Comparison of ENCODE assay signal across 18 cellular contexts in the genomic region with DNA sequence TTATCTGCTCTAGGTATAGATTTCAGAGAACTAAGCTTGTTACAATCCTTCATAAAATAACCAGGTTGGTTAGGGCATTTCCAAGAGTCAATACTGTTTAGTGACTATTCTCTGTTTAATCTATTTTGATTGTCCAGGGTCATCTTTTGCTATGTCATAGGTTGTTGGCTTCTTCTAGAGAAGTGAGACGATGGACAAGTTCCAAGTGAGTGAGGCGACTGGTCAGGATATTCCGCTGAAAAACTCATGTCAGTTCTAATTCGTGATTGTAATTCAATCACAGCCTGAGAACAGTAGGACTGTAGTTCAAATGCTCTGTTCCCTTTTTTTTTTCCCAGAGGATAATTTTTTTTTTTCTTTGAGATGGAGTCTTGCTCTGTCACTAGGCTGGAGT. TPM values are rescaled to one million over a fixed set of nuclear protein-coding genes. Genes with fewer than 3 reads are reported as not detected.
DNase-seq lines count a peak whose midpoint lies in the region; ATAC-seq and TF ChIP-seq lines count a peak whose summit lies in the region.
"Had no signal": no experiment of that assay in that cellular context is flagged by ENCODE, and none has a peak within 500 bp of the region (broad histone marks: within the 10 kb centered on the region; RNA-seq: fewer than 3 reads in every experiment).

No MANE protein-coding gene starts in this region.

- no peaks in the 10 kb centered on the region for H3K79me1 ChIP-seq in mesenchymal stem cell (replicated peaks; ENCODE audit: low read length, poor library complexity, severe bottlenecking)

- CTCF ChIA-PET in AG04450 (lab: Charles Lee): no interaction called here
- CTCF ChIA-PET in HCT116 (lab: Charles Lee): no interaction called here

- no peak overlapping the region for H3K4me3 ChIP-seq in AG04450 (ENCODE audit: low read depth, low read length)
- H3K4me3 ChIP-seq in HCT116 (replicated peaks in 1 of 2; ENCODE audit: low read depth in 1 of 2, low read length in 2 of 2): no peak overlapping the region
- H3K4me3 ChIP-seq in mesenchymal stem cell (ENCODE audit: insufficient read depth in 1 of 2, low read depth in 1 of 2, low read length in 2 of 2): no peak overlapping the region
- H3K4me3 ChIP-seq in mucosa of descending colon: no peak overlapping the region
- H3K4me3 ChIP-seq: lung had no signal

- H3K23ac ChIP-seq in mesenchymal stem cell (ENCODE audit: low read length in 2 of 2): no peak overlapping the region

- RAD21 ChIA-PET in HCT116 (lab: Charles Lee; ENCODE audit: low non-redundant PET in 1 of 2, low total read pairs in 2 of 2, uncharacterized antibody in 2 of 2, unreplicated experiment in 2 of 2): no interaction called here

- no peak for DNase-seq in AG04450 (ENCODE audit: low read depth, low spot score)
- DNase-seq in HCT116 (ENCODE audit: low read depth, low spot score): no peak
- DNase-seq in mesenchymal stem cell: no peak
- no peak for DNase-seq in NCI-H2029 treated with DMSO at 0.1 percent for 48 hours (lab: John Stamatoyannopoulos, UW)
- no peak for DNase-seq in stimulated activated naive CD4-positive, alpha-beta T cell treated with Interleukin-2 at 50 U/mL for 16 hours (lab: John Stamatoyannopoulos, UW)
- DNase-seq in mucosa of descending colon: no peak
- DNase-seq: caudate nucleus; NCI-H187; NCI-H748 treated with DMSO at 0.1 percent for 48 hours; occipital lobe; small intestine; stimulated activated CD4-positive, alpha-beta T cell treated with anti-CD3 and anti-CD28 coated beads, Interleukin-2, amount 100 ng/mL, for 24 hours; T1000 had no signal

- TF ChIP-seq CTCF in AG04450 (IDR thresholded peaks at IDR 0.05; ENCODE audit: low read depth, low read length) (no peak), HCT116 (IDR thresholded peaks at IDR 0.05 in 2 of 3, conservative IDR thresholded peaks at IDR 0.05 in 1 of 3; ENCODE audit: borderline replicate concordance in 1 of 3, insufficient read depth in 1 of 3, low read depth in 2 of 3, low read length in 2 of 3) (no peak), mucosa of descending colon (IDR thresholded peaks at IDR 0.05) (no peak)

- POLR2A ChIA-PET in AG04450 (lab: Yijun Ruan, JAX): interaction anchor here (0.9 to 1.9 kb wide), 4 partner anchors 21 to 73 kb away, joined by 4 to 6 read pairs (median 5); no protein-coding TSS in a partner anchor
- POLR2A ChIA-PET in HCT116 (lab: Charles Lee): no interaction called here

- H3K9me3 ChIP-seq in AG04450 (ENCODE audit: control insufficient read depth, insufficient read depth, low read length): no peaks in the 10 kb centered on the region
- H3K9me3 ChIP-seq in HCT116 (ENCODE audit: control insufficient read depth in 1 of 2, insufficient read depth in 1 of 2, low read depth in 1 of 2, low read length in 2 of 2): no peaks in the 10 kb centered on the region
- no peaks in the 10 kb centered on the region for H3K9me3 ChIP-seq in mesenchymal stem cell (ENCODE audit: control insufficient read depth, low read length)
- H3K9me3 ChIP-seq in mucosa of descending colon: no peaks in the 10 kb centered on the region

- no peak overlapping the region for H2BK120ac ChIP-seq in mesenchymal stem cell (ENCODE audit: low read depth, low read length)

- H3K14ac ChIP-seq in mesenchymal stem cell (ENCODE audit: low read length in 2 of 2): no peak overlapping the region

- no peak overlapping the region for H3K4ac ChIP-seq in mesenchymal stem cell (ENCODE audit: low read depth in 1 of 2, low read length in 2 of 2)

- H2BK15ac ChIP-seq in mesenchymal stem cell (ENCODE audit: low read depth, poor library complexity, severe bottlenecking): no peak overlapping the region

- H3K9me2 ChIP-seq in HCT116 (ENCODE audit: insufficient read depth): no peaks in the 10 kb centered on the region

- H2AFZ ChIP-seq in HCT116 (ENCODE audit: low read depth, low read length, poor library complexity, severe bottlenecking): no peak overlapping the region
- no peak overlapping the region for H2AFZ ChIP-seq in mesenchymal stem cell (ENCODE audit: low read depth, low read length)

- no peak for TF ChIP-seq POLR2A in HCT116 (IDR thresholded peaks at IDR 0.05; ENCODE audit: borderline replicate concordance, extremely low read depth, insufficient read depth, insufficient read length)

- peak overlapping the region in 1 of 2 experiments; percentile 67 for H3K18ac ChIP-seq in mesenchymal stem cell (ENCODE audit: low read depth in 1 of 2, low read length in 2 of 2)

- H3K27me3 ChIP-seq in AG04450 (ENCODE audit: control insufficient read depth, insufficient read depth, low read length) (no peaks in the 10 kb centered on the region), HCT116 (ENCODE audit: insufficient read depth, low read length) (peaks cover 5% of the 10 kb centered on the region; the same call in 1 of the 2 replicates), mesenchymal stem cell (ENCODE audit: control insufficient read depth in 1 of 2, insufficient read depth in 1 of 2, low read length in 2 of 2) (no peaks in the 10 kb centered on the region)

- WGBS in mesenchymal stem cell: 80% methylated on average over 4 of the region's 4 CpGs

- H3K4me1 ChIP-seq in HCT116 (ENCODE audit: control insufficient read depth in 1 of 2, insufficient read depth in 2 of 2, low read length in 2 of 2): peaks cover 0 to 13% of the 10 kb centered on the region in 2 experiments; a peak in 2 of 4 replicates
- peaks cover 7% of the 10 kb centered on the region for H3K4me1 ChIP-seq in mesenchymal stem cell (ENCODE audit: control insufficient read depth, insufficient read depth, low read depth, low read length)
- no peaks in the 10 kb centered on the region for H3K4me1 ChIP-seq in mucosa of descending colon (ENCODE audit: low read depth)

- TF ChIP-seq RAD21 in HCT116 (IDR thresholded peaks at IDR 0.05; ENCODE audit: low read depth): no peak

- H2AK5ac ChIP-seq in mesenchymal stem cell (ENCODE audit: low read length, severe bottlenecking): no peak overlapping the region

- no peak overlapping the region for H2BK12ac ChIP-seq in mesenchymal stem cell (ENCODE audit: low read length in 2 of 2)

- H4K8ac ChIP-seq in mesenchymal stem cell (ENCODE audit: low read length): no peak overlapping the region

- H3K36me3 ChIP-seq in HCT116 (ENCODE audit: control insufficient read depth in 1 of 2, insufficient read depth in 2 of 2, low read length in 2 of 2): no peaks in the 10 kb centered on the region
- no peaks in the 10 kb centered on the region for H3K36me3 ChIP-seq in mesenchymal stem cell (ENCODE audit: control insufficient read depth in 1 of 2, insufficient read depth in 2 of 2, low read depth in 1 of 2, low read length in 2 of 2)
- no peaks in the 10 kb centered on the region for H3K36me3 ChIP-seq in mucosa of descending colon (ENCODE audit: low read depth)

- H3K4me2 ChIP-seq in HCT116 (ENCODE audit: low read length) (peak overlapping the region; percentile 44), mesenchymal stem cell (ENCODE audit: low read length, poor library complexity, severe bottlenecking) (no peak overlapping the region)

- intact Hi-C loops in HCT116 (cut with micrococcal nuclease) (no loop called here), mucosa of descending colon (cut with DNase I, micrococcal nuclease) (no loop called here)

- no peaks in the 10 kb centered on the region for H3K79me2 ChIP-seq in HCT116 (ENCODE audit: insufficient read depth, low read length)

- ATAC-seq in HCT116: peak; percentile 25; the same call in 1 of the 2 replicates
- peak; percentile 53 for ATAC-seq in SK-N-SH treated with all-trans-retinoic acid at 6 μM for 48 hours
- no peak for ATAC-seq in GM19455 (IDR thresholded peaks at IDR 0.05; ENCODE audit: unreplicated experiment)
- ATAC-seq in mucosa of descending colon: no peak
- ATAC-seq: Right ventricle myocardium inferior had no signal

- H3K27ac ChIP-seq in AG04450 (ENCODE audit: low read depth, low read length) (peak overlapping the region; percentile 66), HCT116 (ENCODE audit: low read depth, low read length) (no peak overlapping the region), mesenchymal stem cell (ENCODE audit: low read length, poor library complexity, severe bottlenecking) (peak overlapping the region; percentile 62)
- H3K27ac ChIP-seq: C4-2B had no signal

- H4K20me1 ChIP-seq in HCT116 (ENCODE audit: insufficient read depth): no peaks in the 10 kb centered on the region

- BruUV-seq in HCT116 (replicated peaks; lab: Mats Ljungman, UMichigan): no TSS peak

- H2BK5ac ChIP-seq in mesenchymal stem cell (ENCODE audit: low read depth, low read length, poor library complexity, severe bottlenecking): peak overlapping the region; percentile 10

- no peak overlapping the region for H3K9ac ChIP-seq in HCT116 (ENCODE audit: low read length)
- peak overlapping the region; percentile 1 for H3K9ac ChIP-seq in mesenchymal stem cell (ENCODE audit: low read length)

- no peak overlapping the region for H4K91ac ChIP-seq in mesenchymal stem cell (ENCODE audit: low read length)

TF ChIP-seq in HCT116, 20 proteins besides CTCF, POLR2A, EP300 and RAD21:
- no peak for TF ChIP-seq SRF (IDR thresholded peaks at IDR 0.05; ENCODE audit: low read depth)
- no peak for TF ChIP-seq JUND (IDR thresholded peaks at IDR 0.05)

TF ChIP-seq in SK-N-SH treated with all-trans-retinoic acid at 6 μM for 48 hours, 23 proteins besides CTCF, POLR2A, EP300 and RAD21 (continues in another document):
- TF ChIP-seq ZNF565 (CRISPR knock-in tag; conservative IDR thresholded peaks at IDR 0.05; ENCODE audit: low read depth): no peak
- no peak for TF ChIP-seq OSR1 (CRISPR knock-in tag; IDR thresholded peaks at IDR 0.05)
- TF ChIP-seq, protein P1, sequence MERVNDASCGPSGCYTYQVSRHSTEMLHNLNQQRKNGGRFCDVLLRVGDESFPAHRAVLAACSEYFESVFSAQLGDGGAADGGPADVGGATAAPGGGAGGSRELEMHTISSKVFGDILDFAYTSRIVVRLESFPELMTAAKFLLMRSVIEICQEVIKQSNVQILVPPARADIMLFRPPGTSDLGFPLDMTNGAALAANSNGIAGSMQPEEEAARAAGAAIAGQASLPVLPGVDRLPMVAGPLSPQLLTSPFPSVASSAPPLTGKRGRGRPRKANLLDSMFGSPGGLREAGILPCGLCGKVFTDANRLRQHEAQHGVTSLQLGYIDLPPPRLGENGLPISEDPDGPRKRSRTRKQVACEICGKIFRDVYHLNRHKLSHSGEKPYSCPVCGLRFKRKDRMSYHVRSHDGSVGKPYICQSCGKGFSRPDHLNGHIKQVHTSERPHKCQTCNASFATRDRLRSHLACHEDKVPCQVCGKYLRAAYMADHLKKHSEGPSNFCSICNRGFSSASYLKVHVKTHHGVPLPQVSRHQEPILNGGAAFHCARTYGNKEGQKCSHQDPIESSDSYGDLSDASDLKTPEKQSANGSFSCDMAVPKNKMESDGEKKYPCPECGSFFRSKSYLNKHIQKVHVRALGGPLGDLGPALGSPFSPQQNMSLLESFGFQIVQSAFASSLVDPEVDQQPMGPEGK (CRISPR knock-in tag; IDR thresholded peaks at IDR 0.05; ENCODE audit: borderline replicate concordance): no peak
- TF ChIP-seq PPARA (CRISPR knock-in tag; IDR thresholded peaks at IDR 0.05; ENCODE audit: borderline replicate concordance): no peak

RNA-seq across cellular contexts. Expression of a gene that starts 15.8 kb away (rescaled TPM):
- 5.2 and 6.4 TPM in 2 replicates for polyA plus RNA-seq in AG04450 (2011; rRNA removed)
- 0.78 and 2.5 TPM in 2 replicates for polyA minus RNA-seq in AG04450 (2011; rRNA and poly(A)+ RNA removed)
- not detected for total RNA-seq in HCT116 (2021; ENCODE audit: unreplicated experiment)
- polyA plus RNA-seq in HCT116 (2012): 0.16 TPM in 1 of 2 replicates, not detected in the other
- polyA plus RNA-seq in mesenchymal stem cell (2013, experiment 1 of 2): 14.2 TPM
- polyA plus RNA-seq in mesenchymal stem cell (2013, experiment 2 of 2): 15.0 TPM
- total RNA-seq in mucosa of descending colon: 10 to 100 TPM in 2 of 3 donors, 1 to 10 TPM in 1; 5.1 to 13.8 (median 11.8) TPM

Comparison
In these comparisons a context has a peak if more than half of its experiments do, and no peak if none do; other contexts are left out.
1. ATAC-seq: peak in HCT116 (single experiment) and SK-N-SH treated with all-trans-retinoic acid at 6 μM for 48 hours (single experiment); none in GM19455 (single experiment) and mucosa of descending colon (single experiment).